1 cellular context compared by ENCODE assay signal in genomic region chr2:64454316-64455030, GRCh38.
TF ChIP-seq lines count a peak whose summit lies in the region.

No MANE protein-coding gene starts in this region.

TF ChIP-seq in H1, 55 proteins besides CTCF, POLR2A, EP300 and RAD21:
- TF ChIP-seq TEAD4 (IDR thresholded peaks at IDR 0.05; ENCODE audit: low read depth, low read length) (no peak), BCL11A (IDR thresholded peaks at IDR 0.05; ENCODE audit: low read depth in 2 of 2, low read length in 2 of 2) (no peak), RNF2 (IDR thresholded peaks at IDR 0.05; ENCODE audit: borderline replicate concordance, low read depth, low read length, missing control alignments, poor library complexity, severe bottlenecking) (no peak), FOSL1 (IDR thresholded peaks at IDR 0.05; ENCODE audit: insufficient read depth, low read depth, low read length) (no peak), SUZ12 (IDR thresholded peaks at IDR 0.05; ENCODE audit: low read length) (no peak), BRCA1 (IDR thresholded peaks at IDR 0.05; ENCODE audit: low read depth, low read length) (no peak), PHF8 (conservative IDR thresholded peaks at IDR 0.05; ENCODE audit: low read depth, low read length) (peak; percentile 66), RBBP5 (IDR thresholded peaks at IDR 0.05; ENCODE audit: borderline replicate concordance, low read depth, low read length) (peak; percentile 65; the same call in 1 of the 2 replicates), HDAC6 (IDR thresholded peaks at IDR 0.05; ENCODE audit: low read depth, low read length) (no peak), SIX5 (IDR thresholded peaks at IDR 0.05; ENCODE audit: low read depth, low read length) (no peak), ATF3 (IDR thresholded peaks at IDR 0.05; ENCODE audit: insufficient read depth, low read depth, low read length) (no peak), KDM4A (IDR thresholded peaks at IDR 0.05; ENCODE audit: low read depth, low read length, severe bottlenecking) (peak; percentile 93), RFX5 (IDR thresholded peaks at IDR 0.05; ENCODE audit: borderline replicate concordance, low read depth, low read length) (no peak), CHD2 (IDR thresholded peaks at IDR 0.05; ENCODE audit: low read length) (no peak), TAF7 (optimal IDR thresholded peaks at IDR 0.05; ENCODE audit: borderline replicate concordance, low read depth, low read length) (peak; percentile 3), HDAC2 (IDR thresholded peaks at IDR 0.05; ENCODE audit: borderline replicate concordance in 1 of 2, low read depth in 2 of 2, low read length in 2 of 2) (peak in 1 of 2 experiments; percentile 70; a peak in 1 of 4 replicates), TBP (IDR thresholded peaks at IDR 0.05; ENCODE audit: low read depth, low read length) (no peak; the same call in 1 of the 2 replicates), NRF1 (IDR thresholded peaks at IDR 0.05; ENCODE audit: low read depth, low read length) (no peak), TCF12 (IDR thresholded peaks at IDR 0.05; ENCODE audit: low read depth, low read length) (no peak), BACH1 (IDR thresholded peaks at IDR 0.05; ENCODE audit: low read length) (0 out of 2 replicates have a peak, but pooled peaks have one; percentile 19), CEBPB (IDR thresholded peaks at IDR 0.05; ENCODE audit: low read depth, low read length) (no peak), E2F6 (IDR thresholded peaks at IDR 0.05) (no peak), MAFK (IDR thresholded peaks at IDR 0.05; ENCODE audit: low read depth, low read length) (no peak), ZNF274 (IDR thresholded peaks at IDR 0.05; ENCODE audit: borderline replicate concordance, extremely low read depth, low read length) (no peak), GABPA (IDR thresholded peaks at IDR 0.05; ENCODE audit: borderline replicate concordance, insufficient read depth, low read length) (no peak), ATF2 (IDR thresholded peaks at IDR 0.05; ENCODE audit: low read length) (no peak), CTBP2 (IDR thresholded peaks at IDR 0.05; ENCODE audit: borderline replicate concordance, insufficient read depth, insufficient read length, low read length) (no peak), GTF2F1 (IDR thresholded peaks at IDR 0.05; ENCODE audit: borderline replicate concordance, low read depth, low read length) (no peak), SIN3A (conservative IDR thresholded peaks at IDR 0.05 in 1 of 2, IDR thresholded peaks at IDR 0.05 in 1 of 2; ENCODE audit: low read depth in 1 of 2, low read length in 2 of 2) (peak in 1 of 2 experiments; percentile 53; a peak in 1 of 4 replicates), SRF (IDR thresholded peaks at IDR 0.05; ENCODE audit: low read depth, low read length) (no peak), TAF1 (IDR thresholded peaks at IDR 0.05; ENCODE audit: low read depth, low read length) (no peak), MAX (IDR thresholded peaks at IDR 0.05) (no peak), SP1 (IDR thresholded peaks at IDR 0.05; ENCODE audit: low read depth, low read length) (no peak), KDM1A (IDR thresholded peaks at IDR 0.05; ENCODE audit: borderline replicate concordance, low read length) (no peak), CBX5 (IDR thresholded peaks at IDR 0.05; ENCODE audit: low read depth, low read length) (no peak), CHD7 (IDR thresholded peaks at IDR 0.05; ENCODE audit: insufficient replicate concordance, low read length) (no peak), CREB1 (IDR thresholded peaks at IDR 0.05) (no peak), YY1 (IDR thresholded peaks at IDR 0.05; ENCODE audit: low read depth, low read length) (no peak), USF2 (IDR thresholded peaks at IDR 0.05; ENCODE audit: low read length) (no peak), JUN (IDR thresholded peaks at IDR 0.05; ENCODE audit: low read depth, low read length) (no peak), ASH2L (IDR thresholded peaks at IDR 0.05; ENCODE audit: low read length) (no peak), NANOG (IDR thresholded peaks at IDR 0.05; ENCODE audit: insufficient read depth, low read depth, low read length, poor library complexity, severe bottlenecking) (no peak), EZH2 (IDR thresholded peaks at IDR 0.05; ENCODE audit: low read depth, low read length, severe bottlenecking) (no peak), CHD1 (IDR thresholded peaks at IDR 0.05; ENCODE audit: low read depth, low read length) (no peak), KDM5A (IDR thresholded peaks at IDR 0.05; ENCODE audit: low read length) (no peak), RXRA (IDR thresholded peaks at IDR 0.05; ENCODE audit: insufficient read depth, low read depth, low read length) (no peak)
